24 cellular contexts compared by ENCODE assay signal in genomic region chr3:51274052-51274451, GRCh38.
A peak's percentile ranks its signal among the peaks of the same experiment; 100 is the strongest.
DNase-seq lines count a peak whose midpoint lies in the region; ATAC-seq, FAIRE-seq and TF ChIP-seq lines count a peak whose summit lies in the region.
"Had no signal": no experiment of that assay in that cellular context is flagged by ENCODE, and none has a peak within 500 bp of the region (broad histone marks: within the 10 kb centered on the region; RNA-seq: fewer than 3 reads in every experiment).

No MANE protein-coding gene starts in this region.

- no peaks in the 10 kb centered on the region for H3K27me3 ChIP-seq in hepatocyte
- peaks cover 0 to 1% of the 10 kb centered on the region in 2 donors for H3K27me3 ChIP-seq in aorta (ENCODE audit: control insufficient read depth in 1 of 2, insufficient read depth in 2 of 2, low read length in 1 of 2)
- H3K27me3 ChIP-seq: BE2C had no signal

- no peak for ATAC-seq in activated naive CD8-positive, alpha-beta T cell treated with anti-CD3 and anti-CD28 coated beads, Interleukin-2, amount 50 U/mL, for 24 hours
- ATAC-seq in aorta (ENCODE audit: low FRiP score) = no peak
- ATAC-seq: HCT116 had no signal

- H3K27ac ChIP-seq in hepatocyte (no peak overlapping the region), aorta (ENCODE audit: low read depth in 1 of 2, low read length in 2 of 2) (no peak overlapping the region)
- H3K27ac ChIP-seq: HL-60 had no signal

- FAIRE-seq in GM19239 (lab: Jason Lieb, UNC) = peak; percentile 28
- FAIRE-seq: A204.1, GM12892, GM18507 had no signal

- H3K9me3 Mint-ChIP-seq in activated naive CD8-positive, alpha-beta T cell (ENCODE audit: low read depth) = no peaks in the 10 kb centered on the region
- no peaks in the 10 kb centered on the region for H3K9me3 Mint-ChIP-seq in activated naive CD8-positive, alpha-beta T cell treated with anti-CD3 and anti-CD28 coated beads, Interleukin-2, amount 50 U/mL, for 24 hours
- H3K9me3 Mint-ChIP-seq in neural crest cell = no peaks in the 10 kb centered on the region
- H3K9me3 Mint-ChIP-seq: CD4-positive, CD25-positive, alpha-beta regulatory T cell; HFFc6 had no signal

- H4K20me1 ChIP-seq in hepatocyte (ENCODE audit: insufficient read depth, poor library complexity, severe bottlenecking) = no peaks in the 10 kb centered on the region

- no peak overlapping the region for H3K4me3 ChIP-seq in hepatocyte
- H3K4me3 ChIP-seq in aorta (ENCODE audit: low read length in 2 of 2) = no peak overlapping the region

- H2AFZ ChIP-seq in hepatocyte = no peak overlapping the region

- H3K9me3 ChIP-seq in hepatocyte (ENCODE audit: low read depth) = no peaks in the 10 kb centered on the region
- H3K9me3 ChIP-seq in aorta (ENCODE audit: control insufficient read depth, low read length) = no peaks in the 10 kb centered on the region
- H3K9me3 ChIP-seq: BE2C had no signal

- no peaks in the 10 kb centered on the region for H3K4me1 ChIP-seq in hepatocyte (ENCODE audit: insufficient read depth)
- no peaks in the 10 kb centered on the region for H3K4me1 ChIP-seq in aorta (ENCODE audit: control insufficient read depth in 1 of 2, insufficient read depth in 2 of 2, low read length in 2 of 2)
- H3K4me1 ChIP-seq: BE2C had no signal

- H3K36me3 ChIP-seq in hepatocyte (replicated peaks; ENCODE audit: insufficient read depth, low read depth) (no peaks in the 10 kb centered on the region), aorta (ENCODE audit: control insufficient read depth in 1 of 2, insufficient read depth in 2 of 2, low read length in 1 of 2) (no peaks in the 10 kb centered on the region)
- H3K36me3 ChIP-seq: BE2C had no signal

- peak overlapping the region; percentile 34 for H3K27ac Mint-ChIP-seq in activated naive CD8-positive, alpha-beta T cell
- H3K27ac Mint-ChIP-seq in activated naive CD8-positive, alpha-beta T cell treated with anti-CD3 and anti-CD28 coated beads, Interleukin-2, amount 50 U/mL, for 24 hours = no peak overlapping the region
- H3K27ac Mint-ChIP-seq in neural crest cell (ENCODE audit: unreplicated experiment) = peak overlapping the region; percentile 8
- H3K27ac Mint-ChIP-seq: CD4-positive, CD25-positive, alpha-beta regulatory T cell; HFFc6 had no signal

- no peak for TF ChIP-seq CTCF in hepatocyte (IDR thresholded peaks at IDR 0.05; ENCODE audit: poor library complexity)
- no peak for TF ChIP-seq CTCF in neural crest cell (conservative IDR thresholded peaks at IDR 0.05)

- peaks cover 56% of the 10 kb centered on the region for H3K4me1 Mint-ChIP-seq in activated naive CD8-positive, alpha-beta T cell (ENCODE audit: low read depth)
- H3K4me1 Mint-ChIP-seq in activated naive CD8-positive, alpha-beta T cell treated with anti-CD3 and anti-CD28 coated beads, Interleukin-2, amount 50 U/mL, for 24 hours = peaks cover 20% of the 10 kb centered on the region
- H3K4me1 Mint-ChIP-seq in neural crest cell = peaks cover 40% of the 10 kb centered on the region

- no peak overlapping the region for H3K4me3 Mint-ChIP-seq in activated naive CD8-positive, alpha-beta T cell
- no peak overlapping the region for H3K4me3 Mint-ChIP-seq in activated naive CD8-positive, alpha-beta T cell treated with anti-CD3 and anti-CD28 coated beads, Interleukin-2, amount 50 U/mL, for 24 hours
- H3K4me3 Mint-ChIP-seq in neural crest cell = no peak overlapping the region
- H3K4me3 Mint-ChIP-seq: CD4-positive, CD25-positive, alpha-beta regulatory T cell; HFFc6 had no signal

- no peak overlapping the region for H3K4me2 ChIP-seq in hepatocyte

- DNase-seq in activated naive CD8-positive, alpha-beta T cell treated with anti-CD3 and anti-CD28 coated beads, Interleukin-2, amount 50 U/mL, for 24 hours = no peak
- no peak for DNase-seq in GM19239 (ENCODE audit: insufficient read length, low spot score)
- peak; percentile 22 for DNase-seq in hepatocyte (ENCODE audit: low spot score)
- no peak for DNase-seq in neural crest cell (ENCODE audit: low read depth, low spot score)
- no peak for DNase-seq in NCI-H524 treated with DMSO at 0.1 percent for 48 hours (lab: John Stamatoyannopoulos, UW)
- DNase-seq in aorta = no peak
- DNase-seq in dedifferentiated amniotic fluid mesenchymal stem cell (ENCODE audit: extremely low spot score) = no peak
- DNase-seq: ACHN; BE2C; C1 segment of cervical spinal cord; CD4-positive, CD25-positive, alpha-beta regulatory T cell; DMS153; DMS79; GDM1; GOT3; H7; HFFc6; IMR-90 had no signal

- intact Hi-C loops in aorta (cut with DNase I) = no loop called here

- WGBS in hepatocyte (ENCODE audit: low lambda C conversion rate, missing lambda C conversion rate) = 61% methylated on average over 2 of the region's 2 CpGs
- WGBS in aorta, 2 donors = 62 to 66% methylated on average over 2 of the region's 2 CpGs

- no peaks in the 10 kb centered on the region for H3K79me2 ChIP-seq in hepatocyte

- H3K36me3 Mint-ChIP-seq in activated naive CD8-positive, alpha-beta T cell = peaks cover 3% of the 10 kb centered on the region
- no peaks in the 10 kb centered on the region for H3K36me3 Mint-ChIP-seq in activated naive CD8-positive, alpha-beta T cell treated with anti-CD3 and anti-CD28 coated beads, Interleukin-2, amount 50 U/mL, for 24 hours (ENCODE audit: low read depth)
- no peaks in the 10 kb centered on the region for H3K36me3 Mint-ChIP-seq in neural crest cell (ENCODE audit: low read depth)
- H3K36me3 Mint-ChIP-seq: CD4-positive, CD25-positive, alpha-beta regulatory T cell had no signal

- no peaks in the 10 kb centered on the region for H3K27me3 Mint-ChIP-seq in activated naive CD8-positive, alpha-beta T cell
- H3K27me3 Mint-ChIP-seq in activated naive CD8-positive, alpha-beta T cell treated with anti-CD3 and anti-CD28 coated beads, Interleukin-2, amount 50 U/mL, for 24 hours = no peaks in the 10 kb centered on the region
- no peaks in the 10 kb centered on the region for H3K27me3 Mint-ChIP-seq in neural crest cell (ENCODE audit: low read depth)

- no peaks in the 10 kb centered on the region for H3K9me2 ChIP-seq in hepatocyte (replicated peaks; ENCODE audit: insufficient read depth)
